Comparison of ENCODE assay signal across 8 cellular contexts in genomic region chr6:41577865-41578713, GRCh38. TPM values are rescaled to one million over a fixed set of nuclear protein-coding genes. Genes with fewer than 3 reads are reported as not detected.
DNase-seq lines count a peak whose midpoint lies in the region; ATAC-seq and TF ChIP-seq lines count a peak whose summit lies in the region.

No MANE protein-coding gene starts in this region.

- H3K4me3 ChIP-seq in right lobe of liver: no peak overlapping the region

- H3K27ac ChIP-seq in right lobe of liver: peak overlapping the region; percentile 33 to 75 (median 34)

- H3K9me3 ChIP-seq in right lobe of liver: no peaks in the 10 kb centered on the region

- ATAC-seq in right lobe of liver: peak; percentile 69 to 81 (median 72)
- ATAC-seq in GM19023 (IDR thresholded peaks at IDR 0.05; ENCODE audit: unreplicated experiment): no peak
- ATAC-seq in HG03432 (IDR thresholded peaks at IDR 0.05; ENCODE audit: unreplicated experiment): no peak
- no peak for ATAC-seq in HG03378 (IDR thresholded peaks at IDR 0.05; ENCODE audit: unreplicated experiment)

- TF ChIP-seq CTCF in brain (conservative IDR thresholded peaks at IDR 0.05) (no peak), right lobe of liver (IDR thresholded peaks at IDR 0.05) (no peak)

- peaks cover 0 to 3% (median 0%) of the 10 kb centered on the region in 4 donors for H3K36me3 ChIP-seq in right lobe of liver

- no peak for TF ChIP-seq POLR2A in right lobe of liver (IDR thresholded peaks at IDR 0.05)

- H3K4me1 ChIP-seq in right lobe of liver: peaks cover 0 to 41% (median 9%) of the 10 kb centered on the region in 4 donors

- DNase-seq in DMS53 treated with DMSO at 0.1 percent for 48 hours (lab: John Stamatoyannopoulos, UW; ENCODE audit: unreplicated experiment) (peak; percentile 88), NCI-H2081 (lab: John Stamatoyannopoulos, UW) (peak; percentile 68 to 81), right lobe of liver (peak in 2 of 3 donors; percentile 71 to 72), activated gamma-delta T cell treated with Interleukin-2 at 50 U/mL for 16 hours (no peak)

- WGBS in right lobe of liver (ENCODE audit: insufficient coverage, low coverage, low lambda C conversion rate, missing lambda C conversion rate): 32% methylated on average over 7 of the region's 9 CpGs

- H3K9me3 Mint-ChIP-seq in brain: no peaks in the 10 kb centered on the region

- H3K27me3 Mint-ChIP-seq in brain: peaks cover 23% of the 10 kb centered on the region

- no peaks in the 10 kb centered on the region for H3K27me3 ChIP-seq in right lobe of liver

- H3K4me1 Mint-ChIP-seq in brain: peaks cover 88% of the 10 kb centered on the region

- peaks cover 20% of the 10 kb centered on the region for H3K36me3 Mint-ChIP-seq in brain

- peak overlapping the region; percentile 16 to 75 (median 22) for H3K4me3 Mint-ChIP-seq in brain

- peak overlapping the region; percentile 70 to 99 (median 83) for H3K27ac Mint-ChIP-seq in brain

- intact Hi-C loops in right lobe of liver (cut with DNase I): no loop called here

RNA-seq across cellular contexts. Expression of gene FOXP4, which starts 31.9 kb away (rescaled TPM):
- polyA plus RNA-seq in brain (ENCODE audit: insufficient read depth, low read depth, low replicate concordance): 184 TPM
- total RNA-seq in right lobe of liver: 10 to 100 TPM; 12.6 to 19.2 (median 14.9) TPM

Comparison
In these comparisons a context has a peak if more than half of its experiments do, and no peak if none do; other contexts are left out.
1. ATAC-seq: peak in right lobe of liver (4 of 4); none in GM19023 (single experiment), HG03432 (single experiment) and HG03378 (single experiment).